Comparison of ENCODE assay signal across 8 cellular contexts in the genomic region with DNA sequence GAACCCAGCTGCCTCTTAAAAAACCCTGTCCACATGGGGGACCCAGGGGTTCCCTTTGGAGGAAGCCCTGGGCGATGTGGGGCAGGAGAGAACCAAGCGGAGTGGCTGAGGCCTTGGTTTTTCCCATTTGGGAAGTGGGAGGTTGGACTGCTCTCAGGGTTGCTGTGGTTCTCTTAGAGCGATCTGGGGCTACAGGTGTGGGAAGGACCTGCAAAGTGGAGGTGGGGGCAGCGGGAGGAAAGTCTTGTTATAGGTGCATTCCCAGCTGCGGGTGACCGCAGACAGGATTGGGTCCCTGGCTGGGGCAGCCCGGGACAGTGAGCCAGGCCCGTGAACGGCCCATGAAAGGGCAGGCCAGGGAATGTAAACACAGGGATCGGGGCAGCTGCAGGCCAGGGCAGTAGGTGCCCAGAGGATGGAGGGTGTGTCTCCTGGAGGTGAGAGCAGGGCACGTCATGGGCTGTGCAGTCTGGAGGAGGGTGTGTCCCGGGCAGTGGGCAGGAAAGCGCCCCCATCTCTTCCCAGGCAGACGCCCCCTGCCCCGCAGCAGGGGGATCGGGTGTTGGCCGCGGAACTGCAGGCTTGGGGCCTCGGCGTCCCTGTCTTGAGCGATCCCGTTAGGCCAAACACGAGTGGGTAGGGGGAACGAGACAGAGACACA. TPM values are rescaled to one million over a fixed set of nuclear protein-coding genes. Genes with fewer than 3 reads are reported as not detected.
A peak's percentile ranks its signal among the peaks of the same experiment; 100 is the strongest.
DNase-seq lines count a peak whose midpoint lies in the region; ATAC-seq and TF ChIP-seq lines count a peak whose summit lies in the region.

No MANE protein-coding gene starts in this region.

- H3K27me3 ChIP-seq in fibroblast of lung (ENCODE audit: control insufficient read depth, insufficient read depth, low read length) (peaks cover under 1% of the 10 kb centered on the region), trophoblast cell (ENCODE audit: insufficient read depth, low read length) (no peaks in the 10 kb centered on the region)

- no peak overlapping the region for H2BK5ac ChIP-seq in trophoblast cell (ENCODE audit: low read depth, low read length, poor library complexity)

- H2AFZ ChIP-seq in fibroblast of lung (ENCODE audit: low read length) (no peak overlapping the region), trophoblast cell (ENCODE audit: insufficient read depth, low read length, poor library complexity) (peak overlapping the region; percentile 68)

- H4K8ac ChIP-seq in trophoblast cell (ENCODE audit: low read depth, low read length) = no peak overlapping the region

- no peak overlapping the region for H3K4ac ChIP-seq in trophoblast cell (ENCODE audit: low read depth, low read length)

- H3K4me2 ChIP-seq in fibroblast of lung (ENCODE audit: extremely low read depth, insufficient read depth, low read length) (peak overlapping the region; percentile 98), trophoblast cell (ENCODE audit: low read length) (peak overlapping the region; percentile 92)

- peaks cover 2% of the 10 kb centered on the region for H3K79me1 ChIP-seq in trophoblast cell (ENCODE audit: low read length)

- no CpG with 5 or more reads among the region's 24 CpGs for WGBS in trophoblast cell (ENCODE audit: extremely low coverage, insufficient coverage, insufficient read length)

- H4K91ac ChIP-seq in trophoblast cell (ENCODE audit: low read depth, low read length) = no peak overlapping the region

- H3K18ac ChIP-seq in trophoblast cell (ENCODE audit: low read length) = peak overlapping the region; percentile 5

- peak overlapping the region; percentile 0 for H2AK5ac ChIP-seq in trophoblast cell (ENCODE audit: low read length)

- no peak overlapping the region for H3K27ac ChIP-seq in fibroblast of lung (ENCODE audit: insufficient read depth, low read length)
- H3K27ac ChIP-seq in trophoblast cell (ENCODE audit: low read depth, low read length) = no peak overlapping the region

- TF ChIP-seq CTCF in fibroblast of lung (conservative IDR thresholded peaks at IDR 0.05 in 1 of 2, IDR thresholded peaks at IDR 0.05 in 1 of 2; ENCODE audit: low read depth in 1 of 2, low read length in 2 of 2) = no peak

- H3K79me2 ChIP-seq in fibroblast of lung (ENCODE audit: control insufficient read depth, insufficient read depth, low read length) (no peaks in the 10 kb centered on the region), trophoblast cell (ENCODE audit: control insufficient read depth, insufficient read depth, low read length, poor library complexity) (peaks cover 3% of the 10 kb centered on the region)

- peak overlapping the region; percentile 24 for H3K14ac ChIP-seq in trophoblast cell (ENCODE audit: low read length)

- ATAC-seq in activated CD4-positive, CD25-positive, alpha-beta regulatory T cell treated with anti-CD3 and anti-CD28 coated beads, Interleukin-2, amount 50 U/mL, for 24 hours = no peak

- H3K9ac ChIP-seq in fibroblast of lung (ENCODE audit: insufficient read depth, low read length) (peak overlapping the region; percentile 32), trophoblast cell (ENCODE audit: low read length) (peak overlapping the region; percentile 48)

- H3K4me3 ChIP-seq in GM08714 (ENCODE audit: low read length) (peak overlapping the region; percentile 70), fibroblast of lung (replicated peaks in 1 of 4; ENCODE audit: control extremely low read depth in 1 of 4, insufficient read depth in 1 of 4, low read depth in 3 of 4, low read length in 4 of 4) (peak overlapping the region; percentile 54 to 68 (median 62)), trophoblast cell (ENCODE audit: low read depth, low read length) (peak overlapping the region; percentile 74)

- no peak overlapping the region for H2BK12ac ChIP-seq in trophoblast cell (ENCODE audit: low read length)

- peaks cover 2% of the 10 kb centered on the region for H3K36me3 ChIP-seq in fibroblast of lung (ENCODE audit: control insufficient read depth, insufficient read depth, low read length)
- peaks cover 12 to 13% of the 10 kb centered on the region in 2 experiments for H3K36me3 ChIP-seq in trophoblast cell (ENCODE audit: control insufficient read depth in 1 of 2, insufficient read depth in 2 of 2, low read length in 2 of 2)

- no peaks in the 10 kb centered on the region for H4K20me1 ChIP-seq in fibroblast of lung (ENCODE audit: control insufficient read depth, extremely low read depth, insufficient read depth, low read length)

- H3K4me1 ChIP-seq in fibroblast of lung (ENCODE audit: control insufficient read depth, extremely low read depth, insufficient read depth, low read length) (peaks cover 2% of the 10 kb centered on the region), trophoblast cell (ENCODE audit: control insufficient read depth in 1 of 2, insufficient read depth in 2 of 2, low read length in 2 of 2) (peaks cover 8 to 9% of the 10 kb centered on the region in 2 experiments)

- peak overlapping the region; percentile 48 for H4K12ac ChIP-seq in trophoblast cell (ENCODE audit: low read depth, low read length)

- no peak overlapping the region for H3K23ac ChIP-seq in trophoblast cell (ENCODE audit: low read length)

- H3K9me3 ChIP-seq in fibroblast of lung (ENCODE audit: control insufficient read depth, insufficient read depth, low read depth, low read length) (no peaks in the 10 kb centered on the region), trophoblast cell (ENCODE audit: insufficient read depth, low read depth, low read length) (peaks cover 8% of the 10 kb centered on the region)

- no peak overlapping the region for H2BK120ac ChIP-seq in trophoblast cell (ENCODE audit: insufficient read depth, low read length, poor library complexity)

- peak; percentile 35 for DNase-seq in RKO (ENCODE audit: low spot score)
- no peak for DNase-seq in fibroblast of lung (ENCODE audit: low read depth in 2 of 2)
- peak in 1 of 2 donors; percentile 9 for DNase-seq in trophoblast cell
- DNase-seq in NCI-H1436 treated with DMSO at 0.1 percent for 48 hours (lab: John Stamatoyannopoulos, UW) = no peak
- DNase-seq in KG1 (lab: John Stamatoyannopoulos, UW) = no peak
- no peak for DNase-seq in NCI-H510A (lab: John Stamatoyannopoulos, UW)

RNA-seq across cellular contexts. Expression of a gene that starts 0.8 kb away (rescaled TPM):
- total RNA-seq in fibroblast of lung = 18.5 and 33.9 TPM in 2 replicates
- polyA plus RNA-seq in fibroblast of lung = 4.5 and 7.9 TPM in 2 replicates
- polyA plus RNA-seq in fibroblast of lung (2012) = 21.7 and 30.8 TPM in 2 replicates
- 31.8 and 58.1 TPM in 2 replicates for polyA minus RNA-seq in fibroblast of lung (ENCODE audit: low replicate concordance)
- polyA plus RNA-seq in trophoblast cell (2013) = 33.1 and 33.5 TPM in 2 replicates

RNA-seq across cellular contexts. Expression of a gene that starts 5.2 kb away (rescaled TPM):
- total RNA-seq in fibroblast of lung = 0.17 TPM in 1 of 2 replicates, not detected in the other
- not detected in 2 replicates for polyA plus RNA-seq in fibroblast of lung
- not detected in 2 replicates for polyA plus RNA-seq in fibroblast of lung (2012)
- not detected in 2 replicates for polyA minus RNA-seq in fibroblast of lung (ENCODE audit: low replicate concordance)
- polyA plus RNA-seq in trophoblast cell (2013) = 24.9 and 27.6 TPM in 2 replicates

RNA-seq across cellular contexts. Expression of a gene that starts 22.8 kb away (rescaled TPM):
- not detected in 2 replicates for total RNA-seq in fibroblast of lung
- not detected in 2 replicates for polyA plus RNA-seq in fibroblast of lung
- polyA plus RNA-seq in fibroblast of lung (2012) = not detected in 2 replicates
- not detected in 2 replicates for polyA minus RNA-seq in fibroblast of lung (ENCODE audit: low replicate concordance)
- 0.06 and 0.08 TPM in 2 replicates for polyA plus RNA-seq in trophoblast cell (2013)

RNA-seq across cellular contexts. Expression of a gene that starts 25.3 kb away (rescaled TPM):
- total RNA-seq in fibroblast of lung = under 0.01 and 0.26 TPM in 2 replicates
- 0.03 TPM in 1 of 2 replicates, not detected in the other for polyA plus RNA-seq in fibroblast of lung
- not detected in 2 replicates for polyA plus RNA-seq in fibroblast of lung (2012)
- polyA minus RNA-seq in fibroblast of lung (ENCODE audit: low replicate concordance) = 0.26 TPM in 1 of 2 replicates, not detected in the other
- polyA plus RNA-seq in trophoblast cell (2013) = 0.08 and 0.14 TPM in 2 replicates

RNA-seq across cellular contexts. Expression of a gene that starts 34.2 kb away (rescaled TPM):
- total RNA-seq in fibroblast of lung = 84.7 and 93.5 TPM in 2 replicates
- polyA plus RNA-seq in fibroblast of lung = 66.0 and 101 TPM in 2 replicates
- polyA plus RNA-seq in fibroblast of lung (2012) = 190 and 249 TPM in 2 replicates
- polyA minus RNA-seq in fibroblast of lung (ENCODE audit: low replicate concordance) = 90.6 and 183 TPM in 2 replicates
- polyA plus RNA-seq in trophoblast cell (2013) = 255 and 259 TPM in 2 replicates
